In genomic region chr16:82655315-82655714, GRCh38 we compare ENCODE assay signal across 8 cellular contexts. TPM values are rescaled to one million over a fixed set of nuclear protein-coding genes. Genes with fewer than 3 reads are reported as not detected.
A peak's percentile ranks its signal among the peaks of the same experiment; 100 is the strongest.
DNase-seq lines count a peak whose midpoint lies in the region; ATAC-seq and TF ChIP-seq lines count a peak whose summit lies in the region.

No MANE protein-coding gene starts in this region.

- TF ChIP-seq EP300 in ovary (IDR thresholded peaks at IDR 0.05): no peak

- no peaks in the 10 kb centered on the region for H3K4me1 ChIP-seq in ovary (ENCODE audit: insufficient read depth)

- WGBS in ovary, 3 donors: 21 to 45% (median 30%) methylated on average over 3 of the region's 3 CpGs

- H3K36me3 ChIP-seq in ovary (no peaks in the 10 kb centered on the region), WERI-Rb-1 (no peaks in the 10 kb centered on the region)

- H3K9me3 ChIP-seq in AG04450 (ENCODE audit: control insufficient read depth, insufficient read depth, low read length) (no peaks in the 10 kb centered on the region), ovary (no peaks in the 10 kb centered on the region), WERI-Rb-1 (ENCODE audit: severe bottlenecking) (no peaks in the 10 kb centered on the region)

- peak; percentile 23 for ATAC-seq in HG02798 (IDR thresholded peaks at IDR 0.05; ENCODE audit: poor library complexity, unreplicated experiment)

- no peak for TF ChIP-seq CTCF in AG04450 (IDR thresholded peaks at IDR 0.05; ENCODE audit: low read depth, low read length)
- no peak for TF ChIP-seq CTCF in fibroblast of mammary gland (conservative IDR thresholded peaks at IDR 0.05; ENCODE audit: control insufficient read depth, insufficient read depth, low read depth, low read length)
- TF ChIP-seq CTCF in ovary (IDR thresholded peaks at IDR 0.05): no peak
- TF ChIP-seq CTCF in WERI-Rb-1 (IDR thresholded peaks at IDR 0.05; ENCODE audit: low read depth, low read length): no peak

- H3K27ac ChIP-seq in AG04450 (ENCODE audit: low read depth, low read length) (peak overlapping the region; percentile 98), ovary (no peak overlapping the region), WERI-Rb-1 (no peak overlapping the region)

- DNase-seq in AG04450 (ENCODE audit: low read depth, low spot score) (peak; percentile 69), fibroblast of mammary gland (ENCODE audit: low read depth) (peak; percentile 79), ovary (no peak), WERI-Rb-1 (no peak), NCI-H146 treated with DMSO at 0.1 percent for 48 hours (lab: John Stamatoyannopoulos, UW; ENCODE audit: unreplicated experiment) (no peak)
- peak; percentile 63 for DNase-seq in activated CD4-positive, alpha-beta T cell treated with anti-CD3 and anti-CD28 coated beads, Interleukin-2, amount 50 U/mL, for 1 hour
- DNase-seq in stimulated activated CD4-positive, alpha-beta T cell treated with anti-CD3 and anti-CD28 coated beads, Interleukin-4, amount 100 ng/mL, for 1 hour: peak; percentile 53

- TF ChIP-seq POLR2A in ovary (IDR thresholded peaks at IDR 0.05): no peak

- CTCF ChIA-PET in AG04450 (lab: Charles Lee): interaction anchor here (0.9 to 2.6 kb wide), 2 partner anchors 10 to 16 kb away, joined by 3 to 10 read pairs; no protein-coding TSS in a partner anchor

- intact Hi-C loops in ovary (cut with DNase I): no loop called here

- H3K27me3 ChIP-seq in AG04450 (ENCODE audit: control insufficient read depth, insufficient read depth, low read length): no peaks in the 10 kb centered on the region
- no peaks in the 10 kb centered on the region for H3K27me3 ChIP-seq in ovary
- no peaks in the 10 kb centered on the region for H3K27me3 ChIP-seq in WERI-Rb-1 (ENCODE audit: insufficient read depth, low read depth, severe bottlenecking)

- POLR2A ChIA-PET in AG04450 (lab: Yijun Ruan, JAX): no interaction called here

- no peak overlapping the region for H3K4me3 ChIP-seq in AG04450 (ENCODE audit: low read depth, low read length)
- H3K4me3 ChIP-seq in fibroblast of mammary gland (ENCODE audit: control insufficient read depth, low read depth, low read length): no peak overlapping the region
- H3K4me3 ChIP-seq in ovary: no peak overlapping the region
- no peak overlapping the region for H3K4me3 ChIP-seq in WERI-Rb-1 (ENCODE audit: low read depth, low read length)

RNA-seq across cellular contexts. Expression of gene CDH13, which starts 28.5 kb away (rescaled TPM):
- polyA plus RNA-seq in AG04450 (2011; rRNA removed) (54.8 and 55.0 TPM in 2 replicates), ovary (10 to 100 TPM in 1 of 2 donors, 1 to 10 TPM in 1; 1.9 to 34.2 TPM)
- polyA minus RNA-seq in AG04450 (2011; rRNA and poly(A)+ RNA removed): 44.9 and 51.8 TPM in 2 replicates
- 1 to 10 TPM; 2.0 to 8.7 (median 4.8) TPM for total RNA-seq in ovary

Comparison
In these comparisons a context has a peak if more than half of its experiments do, and no peak if none do; other contexts are left out.
1. DNase-seq: peak in AG04450 (single experiment), activated CD4-positive, alpha-beta T cell treated with anti-CD3 and anti-CD28 coated beads, Interleukin-2, amount 50 U/mL, for 1 hour (single experiment), fibroblast of mammary gland (single experiment) and stimulated activated CD4-positive, alpha-beta T cell treated with anti-CD3 and anti-CD28 coated beads, Interleukin-4, amount 100 ng/mL, for 1 hour (single experiment); none in ovary (0 of 5), WERI-Rb-1 (single experiment) and NCI-H146 treated with DMSO at 0.1 percent for 48 hours (single experiment).